Comparison of ENCODE assay signal across 11 cellular contexts in the genomic region with DNA sequence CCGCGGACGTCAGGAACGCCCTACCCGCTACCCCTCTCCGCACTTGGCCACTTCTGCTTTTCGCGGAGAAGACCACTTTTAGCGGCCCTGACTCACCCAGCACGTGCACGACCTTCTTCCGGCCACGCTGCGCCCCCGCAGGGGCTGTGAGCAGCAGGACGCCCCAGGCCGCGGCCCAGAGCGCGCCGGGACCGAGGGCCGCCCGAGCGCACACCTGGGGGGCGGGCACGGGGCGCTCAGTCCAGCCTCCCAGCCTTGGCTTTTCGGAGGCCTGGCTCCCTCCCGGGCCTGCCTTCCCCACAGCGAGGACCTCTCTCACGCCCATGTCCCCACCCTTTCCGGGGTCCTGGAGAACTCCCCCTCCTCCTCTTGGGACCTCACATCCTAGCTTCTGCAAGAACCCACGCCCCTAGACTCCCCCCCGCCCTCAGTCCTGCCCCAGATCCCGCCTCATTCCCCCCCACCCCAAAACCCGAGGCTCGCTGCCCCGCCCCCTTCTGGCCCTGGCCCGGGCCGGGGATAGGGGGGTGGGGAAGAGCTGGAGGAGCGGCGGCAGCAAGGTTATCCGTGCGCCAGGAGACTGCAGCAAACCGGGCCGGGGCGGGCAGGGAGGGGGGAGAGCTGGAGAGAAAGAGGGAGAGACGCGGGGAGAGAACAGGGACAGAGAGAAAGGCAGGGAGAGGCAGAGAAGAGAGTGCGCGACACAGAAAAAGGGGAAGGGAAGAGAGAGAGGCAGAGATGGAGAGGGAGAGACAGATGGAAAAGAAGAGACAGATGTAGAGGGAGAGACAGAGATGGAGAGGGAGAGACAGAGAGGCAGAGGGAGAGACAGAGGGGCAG. TPM values are rescaled to one million over a fixed set of nuclear protein-coding genes. Genes with fewer than 3 reads are reported as not detected.
DNase-seq lines count a peak whose midpoint lies in the region; ATAC-seq and TF ChIP-seq lines count a peak whose summit lies in the region.
"Had no signal": no experiment of that assay in that cellular context is flagged by ENCODE, and none has a peak within 500 bp of the region (broad histone marks: within the 10 kb centered on the region; RNA-seq: fewer than 3 reads in every experiment).

No MANE protein-coding gene starts in this region.

- peaks cover 31% of the 10 kb centered on the region for H3K27me3 Mint-ChIP-seq in activated naive CD4-positive, alpha-beta T cell treated with anti-CD3 and anti-CD28 coated beads, Interleukin-2, amount 50 U/mL, for 24 hours
- peaks cover 57% of the 10 kb centered on the region for H3K27me3 Mint-ChIP-seq in WTC11 (ENCODE audit: low read depth)

- H3K27me3 ChIP-seq in iPS-20b (ENCODE audit: insufficient read depth, low read length) (peaks cover 37% of the 10 kb centered on the region), upper lobe of right lung (peaks cover 37% of the 10 kb centered on the region)
- H3K27me3 ChIP-seq: ovary had no signal

- TF ChIP-seq CTCF in WTC11 (IDR thresholded peaks at IDR 0.05) = no peak
- no peak for TF ChIP-seq CTCF in upper lobe of right lung (IDR thresholded peaks at IDR 0.05)

- H3K36me3 Mint-ChIP-seq in activated naive CD4-positive, alpha-beta T cell treated with anti-CD3 and anti-CD28 coated beads, Interleukin-2, amount 50 U/mL, for 24 hours = no peaks in the 10 kb centered on the region
- H3K36me3 Mint-ChIP-seq in WTC11 = 0 out of 2 replicates have a peak, but pooled peaks cover 3% of the 10 kb centered on the region

- H3K4me1 ChIP-seq in iPS-20b (ENCODE audit: insufficient read depth, low read length) = peaks cover 3% of the 10 kb centered on the region; the same call in 1 of the 2 replicates
- no peaks in the 10 kb centered on the region for H3K4me1 ChIP-seq in upper lobe of right lung

- peak overlapping the region; percentile 61 for H3K4me3 Mint-ChIP-seq in activated naive CD4-positive, alpha-beta T cell treated with anti-CD3 and anti-CD28 coated beads, Interleukin-2, amount 50 U/mL, for 24 hours
- H3K4me3 Mint-ChIP-seq in WTC11 = peak overlapping the region; percentile 79
- H3K4me3 Mint-ChIP-seq: activated T-helper 1 cell treated with anti-CD3 and anti-CD28 coated beads, Interleukin-12 subunit alpha, Interleukin-12 subunit beta, Interleukin-2, Interleukin-4 antibody, amounts not matched to agents 30 ng/mL and 10 ng/mL and 1 ng/mL, durations not matched to agents 14 hours and 24 hours and 36 hours had no signal

- H3K9me3 Mint-ChIP-seq in activated naive CD4-positive, alpha-beta T cell treated with anti-CD3 and anti-CD28 coated beads, Interleukin-2, amount 50 U/mL, for 24 hours = no peaks in the 10 kb centered on the region
- no peaks in the 10 kb centered on the region for H3K9me3 Mint-ChIP-seq in WTC11
- H3K9me3 Mint-ChIP-seq: activated T-helper 1 cell treated with anti-CD3 and anti-CD28 coated beads, Interleukin-12 subunit alpha, Interleukin-12 subunit beta, Interleukin-2, Interleukin-4 antibody, amounts not matched to agents 30 ng/mL and 10 ng/mL and 1 ng/mL, durations not matched to agents 14 hours and 24 hours and 36 hours had no signal

- POLR2A ChIA-PET in WTC11 (lab: Charles Lee) = no interaction called here

- no peak for DNase-seq in activated naive CD4-positive, alpha-beta T cell (lab: John Stamatoyannopoulos, UW)
- peak; percentile 79 for DNase-seq in WTC11 (ENCODE audit: low spot score)
- no peak for DNase-seq in upper lobe of right lung
- DNase-seq in NCI-H2171 (lab: John Stamatoyannopoulos, UW) = no peak
- DNase-seq in AG08396 (ENCODE audit: low spot score) = no peak

- peaks cover 8% of the 10 kb centered on the region for H3K4me1 Mint-ChIP-seq in activated naive CD4-positive, alpha-beta T cell treated with anti-CD3 and anti-CD28 coated beads, Interleukin-2, amount 50 U/mL, for 24 hours
- peaks cover 22% of the 10 kb centered on the region for H3K4me1 Mint-ChIP-seq in WTC11

- no peaks in the 10 kb centered on the region for H3K36me3 ChIP-seq in iPS-20b (ENCODE audit: insufficient read depth, low read depth, low read length)
- no peaks in the 10 kb centered on the region for H3K36me3 ChIP-seq in upper lobe of right lung
- H3K36me3 ChIP-seq: ovary had no signal

- H3K4me3 ChIP-seq in iPS-20b (ENCODE audit: low read length) (peak overlapping the region; percentile 79), upper lobe of right lung (no peak overlapping the region)
- H3K4me3 ChIP-seq: ovary had no signal

- intact Hi-C loops in upper lobe of right lung (cut with DNase I) = no loop called here

- no peak overlapping the region for H3K27ac ChIP-seq in iPS-20b (ENCODE audit: low read length)
- no peak overlapping the region for H3K27ac ChIP-seq in upper lobe of right lung
- H3K27ac ChIP-seq: C4-2B, ovary had no signal

- peak overlapping the region; percentile 58; the same call in 1 of the 2 replicates for H3K9ac ChIP-seq in iPS-20b (ENCODE audit: low read depth, low read length)

- peak; percentile 55 for ATAC-seq in WTC11
- peak; percentile 3 for ATAC-seq in upper lobe of right lung
- ATAC-seq in HG03280 (IDR thresholded peaks at IDR 0.05; ENCODE audit: unreplicated experiment) = no peak

- H3K27ac Mint-ChIP-seq in activated naive CD4-positive, alpha-beta T cell treated with anti-CD3 and anti-CD28 coated beads, Interleukin-2, amount 50 U/mL, for 24 hours = no peak overlapping the region
- H3K27ac Mint-ChIP-seq in WTC11 = no peak overlapping the region
- H3K27ac Mint-ChIP-seq: activated T-helper 1 cell treated with anti-CD3 and anti-CD28 coated beads, Interleukin-12 subunit alpha, Interleukin-12 subunit beta, Interleukin-2, Interleukin-4 antibody, amounts not matched to agents 30 ng/mL and 10 ng/mL and 1 ng/mL, durations not matched to agents 14 hours and 24 hours and 36 hours had no signal

- no peaks in the 10 kb centered on the region for H3K9me3 ChIP-seq in iPS-20b (ENCODE audit: insufficient read depth, low read depth, low read length)
- H3K9me3 ChIP-seq in upper lobe of right lung = no peaks in the 10 kb centered on the region
- H3K9me3 ChIP-seq: ovary had no signal

- CTCF ChIA-PET in WTC11 (lab: Charles Lee) = interaction anchor here (0.6 to 3.0 kb wide), 10 partner anchors 36 to 81 kb away, joined by 3 to 12 read pairs (median 4); partner anchors contain the start of gene NR2C2AP

TF ChIP-seq in WTC11, 78 proteins besides CTCF, POLR2A, EP300 and RAD21 (continues in another document):
- TF ChIP-seq, protein P1, sequence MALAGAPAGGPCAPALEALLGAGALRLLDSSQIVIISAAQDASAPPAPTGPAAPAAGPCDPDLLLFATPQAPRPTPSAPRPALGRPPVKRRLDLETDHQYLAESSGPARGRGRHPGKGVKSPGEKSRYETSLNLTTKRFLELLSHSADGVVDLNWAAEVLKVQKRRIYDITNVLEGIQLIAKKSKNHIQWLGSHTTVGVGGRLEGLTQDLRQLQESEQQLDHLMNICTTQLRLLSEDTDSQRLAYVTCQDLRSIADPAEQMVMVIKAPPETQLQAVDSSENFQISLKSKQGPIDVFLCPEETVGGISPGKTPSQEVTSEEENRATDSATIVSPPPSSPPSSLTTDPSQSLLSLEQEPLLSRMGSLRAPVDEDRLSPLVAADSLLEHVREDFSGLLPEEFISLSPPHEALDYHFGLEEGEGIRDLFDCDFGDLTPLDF (CRISPR knock-in tag; IDR thresholded peaks at IDR 0.05) = 0 out of 2 replicates have a peak, but pooled peaks have one; percentile 59
- TF ChIP-seq, protein P2, sequence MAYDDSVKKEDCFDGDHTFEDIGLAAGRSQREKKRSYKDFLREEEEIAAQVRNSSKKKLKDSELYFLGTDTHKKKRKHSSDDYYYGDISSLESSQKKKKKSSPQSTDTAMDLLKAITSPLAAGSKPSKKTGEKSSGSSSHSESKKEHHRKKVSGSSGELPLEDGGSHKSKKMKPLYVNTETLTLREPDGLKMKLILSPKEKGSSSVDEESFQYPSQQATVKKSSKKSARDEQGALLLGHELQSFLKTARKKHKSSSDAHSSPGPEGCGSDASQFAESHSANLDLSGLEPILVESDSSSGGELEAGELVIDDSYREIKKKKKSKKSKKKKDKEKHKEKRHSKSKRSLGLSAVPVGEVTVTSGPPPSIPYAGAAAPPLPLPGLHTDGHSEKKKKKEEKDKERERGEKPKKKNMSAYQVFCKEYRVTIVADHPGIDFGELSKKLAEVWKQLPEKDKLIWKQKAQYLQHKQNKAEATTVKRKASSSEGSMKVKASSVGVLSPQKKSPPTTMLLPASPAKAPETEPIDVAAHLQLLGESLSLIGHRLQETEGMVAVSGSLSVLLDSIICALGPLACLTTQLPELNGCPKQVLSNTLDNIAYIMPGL (CRISPR knock-in tag; IDR thresholded peaks at IDR 0.05) = no peak
- TF ChIP-seq, protein P3, sequence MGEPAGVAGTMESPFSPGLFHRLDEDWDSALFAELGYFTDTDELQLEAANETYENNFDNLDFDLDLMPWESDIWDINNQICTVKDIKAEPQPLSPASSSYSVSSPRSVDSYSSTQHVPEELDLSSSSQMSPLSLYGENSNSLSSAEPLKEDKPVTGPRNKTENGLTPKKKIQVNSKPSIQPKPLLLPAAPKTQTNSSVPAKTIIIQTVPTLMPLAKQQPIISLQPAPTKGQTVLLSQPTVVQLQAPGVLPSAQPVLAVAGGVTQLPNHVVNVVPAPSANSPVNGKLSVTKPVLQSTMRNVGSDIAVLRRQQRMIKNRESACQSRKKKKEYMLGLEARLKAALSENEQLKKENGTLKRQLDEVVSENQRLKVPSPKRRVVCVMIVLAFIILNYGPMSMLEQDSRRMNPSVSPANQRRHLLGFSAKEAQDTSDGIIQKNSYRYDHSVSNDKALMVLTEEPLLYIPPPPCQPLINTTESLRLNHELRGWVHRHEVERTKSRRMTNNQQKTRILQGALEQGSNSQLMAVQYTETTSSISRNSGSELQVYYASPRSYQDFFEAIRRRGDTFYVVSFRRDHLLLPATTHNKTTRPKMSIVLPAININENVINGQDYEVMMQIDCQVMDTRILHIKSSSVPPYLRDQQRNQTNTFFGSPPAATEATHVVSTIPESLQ (CRISPR knock-in tag; IDR thresholded peaks at IDR 0.05) = no peak
- no peak for TF ChIP-seq FOXJ3 (CRISPR knock-in tag; IDR thresholded peaks at IDR 0.05; ENCODE audit: borderline replicate concordance)

RNA-seq across cellular contexts. Expression of gene TM6SF2, which starts 11.5 kb away (rescaled TPM):
- 4.5 to 7.6 TPM (median 6.0 TPM) in 3 replicates for total RNA-seq in WTC11 (2021)
- total RNA-seq in upper lobe of right lung = 1.4 TPM
- total RNA-seq: activated T-helper 1 cell treated with anti-CD3 and anti-CD28 coated beads, Interleukin-12 subunit alpha, Interleukin-12 subunit beta, Interleukin-2, Interleukin-4 antibody, amounts not matched to agents 30 ng/mL and 10 ng/mL and 1 ng/mL, durations not matched to agents 14 hours and 24 hours and 36 hours had no signal

RNA-seq across cellular contexts. Expression of gene NCAN, which starts 49.8 kb away (rescaled TPM):
- total RNA-seq in WTC11 (2021) (1.9 to 3.0 TPM (median 2.5 TPM) in 3 replicates), upper lobe of right lung (not detected)
- total RNA-seq: activated T-helper 1 cell treated with anti-CD3 and anti-CD28 coated beads, Interleukin-12 subunit alpha, Interleukin-12 subunit beta, Interleukin-2, Interleukin-4 antibody, amounts not matched to agents 30 ng/mL and 10 ng/mL and 1 ng/mL, durations not matched to agents 14 hours and 24 hours and 36 hours; ovary had no signal

RNA-seq across cellular contexts. Expression of gene NR2C2AP, which starts 58.4 kb away (rescaled TPM):
- total RNA-seq in WTC11 (2021) (22.7 to 24.9 TPM (median 23.4 TPM) in 3 replicates), upper lobe of right lung (12.6 TPM)

RNA-seq across cellular contexts. Expression of gene SUGP1, which starts 58.7 kb away (rescaled TPM):
- total RNA-seq in WTC11 (2021) (72.1 to 81.3 TPM (median 72.5 TPM) in 3 replicates), upper lobe of right lung (40.1 TPM)

RNA-seq across cellular contexts. Expression of gene MAU2, which starts 59.1 kb away (rescaled TPM):
- total RNA-seq in WTC11 (2021) (47.8 to 56.8 TPM (median 50.3 TPM) in 3 replicates), upper lobe of right lung (60.5 TPM)
